In genomic region chr2:54628418-54628817, GRCh38 we compare ENCODE assay signal across 15 cellular contexts.
"Had no signal": no experiment of that assay in that cellular context is flagged by ENCODE, and none has a peak within 500 bp of the region (broad histone marks: within the 10 kb centered on the region; RNA-seq: fewer than 3 reads in every experiment).

No MANE protein-coding gene starts in this region.

- ATAC-seq: activated CD4-positive, alpha-beta T cell treated with anti-CD3 and anti-CD28 coated beads for 36 hours; left ventricle myocardium superior; T-cell had no signal

- FAIRE-seq: keratinocyte had no signal

- H3K27ac ChIP-seq: epithelial cell of prostate, transverse colon, VCaP had no signal

- H3K4me1 Mint-ChIP-seq: activated CD4-positive, alpha-beta memory T cell treated with anti-CD3 and anti-CD28 coated beads, Interleukin-2, amount 10 ng/mL, durations not matched to agents 7 days and 5 days had no signal

- H3K9me3 ChIP-seq: transverse colon had no signal

- H3K4me3 Mint-ChIP-seq: activated CD4-positive, alpha-beta memory T cell treated with anti-CD3 and anti-CD28 coated beads, Interleukin-2, amount 10 ng/mL, durations not matched to agents 7 days and 5 days; activated CD4-positive, alpha-beta T cell treated with anti-CD3 and anti-CD28 coated beads for 36 hours; T-cell had no signal

- H3K27me3 ChIP-seq: transverse colon had no signal

- H3K4me3 ChIP-seq: transverse colon had no signal

- H3K27me3 Mint-ChIP-seq: activated CD4-positive, alpha-beta memory T cell treated with anti-CD3 and anti-CD28 coated beads, Interleukin-2, amount 10 ng/mL, durations not matched to agents 7 days and 5 days; activated CD4-positive, alpha-beta T cell treated with anti-CD3 and anti-CD28 coated beads for 36 hours; T-cell had no signal

- DNase-seq: activated CD4-positive, alpha-beta memory T cell treated with anti-CD3 and anti-CD28 coated beads, Interleukin-2, amount 10 ng/mL, durations not matched to agents 7 days and 5 days; activated CD4-positive, alpha-beta T cell treated with anti-CD3 and anti-CD28 coated beads for 36 hours; activated CD8-positive, alpha-beta memory T cell treated with anti-CD3 and anti-CD28 coated beads, Interleukin-2, amount 50 U/mL, for 48 hours; activated naive CD4-positive, alpha-beta T cell treated with Interleukin-2 at 50 U/mL for 16 hours; cortex of kidney; effector CD8-positive, alpha-beta T cell; left ventricle myocardium superior; retina; stimulated activated CD4-positive, alpha-beta T cell treated with anti-CD3 and anti-CD28 coated beads, Interleukin-4, amount 100 ng/mL, for 4 hours; substantia nigra; T-cell; transverse colon had no signal

- H3K9me3 Mint-ChIP-seq: activated CD4-positive, alpha-beta memory T cell treated with anti-CD3 and anti-CD28 coated beads, Interleukin-2, amount 10 ng/mL, durations not matched to agents 7 days and 5 days; T-cell had no signal
